Comparison of ENCODE assay signal across 9 cellular contexts in the genomic region with DNA sequence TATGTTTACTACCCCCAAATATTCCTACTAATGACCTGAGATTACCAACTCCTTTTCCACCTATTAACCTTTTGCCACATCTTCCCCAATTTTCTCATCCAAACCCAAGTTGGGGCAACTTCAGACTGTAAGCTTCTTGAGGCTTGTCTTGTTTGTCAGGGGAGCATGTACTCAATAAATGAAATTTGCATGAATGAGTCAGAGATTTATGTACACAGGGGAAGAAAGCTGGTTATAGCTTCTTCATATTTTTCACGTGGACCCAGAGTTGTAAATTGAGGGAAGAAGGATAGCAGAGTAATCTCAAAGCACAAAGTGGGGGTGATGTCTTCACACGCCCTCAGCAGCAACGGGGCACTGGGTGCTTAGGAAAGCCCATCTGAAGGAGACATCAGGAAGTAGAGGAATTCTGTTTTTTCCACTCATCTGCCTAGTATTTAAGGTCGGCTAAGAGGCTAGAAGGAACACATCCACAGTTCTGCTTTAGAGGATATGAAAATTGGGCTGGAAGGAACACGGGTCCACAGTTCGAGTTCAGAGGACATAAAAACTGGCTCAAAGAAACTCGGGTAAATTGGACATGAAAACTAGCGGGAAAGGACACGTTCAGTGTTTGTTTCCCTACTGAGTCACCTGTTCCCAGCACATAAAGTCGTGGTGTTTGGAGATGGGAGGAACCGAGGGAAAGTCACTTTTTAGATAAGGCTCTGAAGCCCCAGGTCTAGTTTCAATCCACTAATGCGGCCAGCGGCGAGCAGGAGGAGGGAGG. TPM values are rescaled to one million over a fixed set of nuclear protein-coding genes. Genes with fewer than 3 reads are reported as not detected.
DNase-seq lines count a peak whose midpoint lies in the region; FAIRE-seq lines count a peak whose summit lies in the region.
"Had no signal": no experiment of that assay in that cellular context is flagged by ENCODE, and none has a peak within 500 bp of the region (broad histone marks: within the 10 kb centered on the region; RNA-seq: fewer than 3 reads in every experiment).

No MANE protein-coding gene starts in this region.

- WGBS in small intestine, 3 donors, result 10 to 14% (median 13%) methylated on average over 12 to 14 of the region's 14 CpGs

- H3K4me3 Mint-ChIP-seq in T-helper 1 cell treated with Interleukin-12 subunit alpha and Interleukin-12 subunit beta and Interleukin-4 antibody, amounts not matched to agents 30 μg/mL and 1 μg/mL, for 36 hours, result peak overlapping the region; percentile 84

- peaks cover 16% of the 10 kb centered on the region for H3K4me1 Mint-ChIP-seq in T-helper 1 cell treated with Interleukin-12 subunit alpha and Interleukin-12 subunit beta and Interleukin-4 antibody, amounts not matched to agents 30 μg/mL and 1 μg/mL, for 36 hours (ENCODE audit: low read depth)

- FAIRE-seq in small intestine (lab: Jason Lieb, UNC), result no peak

- peaks cover 3% of the 10 kb centered on the region for H3K36me3 Mint-ChIP-seq in T-helper 1 cell treated with Interleukin-12 subunit alpha and Interleukin-12 subunit beta and Interleukin-4 antibody, amounts not matched to agents 30 μg/mL and 1 μg/mL, for 36 hours (ENCODE audit: low read depth)

- H3K9me3 Mint-ChIP-seq in T-helper 1 cell treated with Interleukin-12 subunit alpha and Interleukin-12 subunit beta and Interleukin-4 antibody, amounts not matched to agents 30 μg/mL and 1 μg/mL, for 36 hours, result no peaks in the 10 kb centered on the region

- H3K36me3 ChIP-seq in SJSA1 (no peaks in the 10 kb centered on the region), small intestine (ENCODE audit: control insufficient read depth in 2 of 2, insufficient read depth in 2 of 2, low read length in 2 of 2) (no peaks in the 10 kb centered on the region)

- H3K4me1 ChIP-seq in SJSA1 (replicated peaks), result peaks cover 4% of the 10 kb centered on the region; the same call in 1 of the 2 replicates
- H3K4me1 ChIP-seq in small intestine (ENCODE audit: control insufficient read depth in 2 of 2, insufficient read depth in 1 of 2, low read depth in 1 of 2, low read length in 1 of 2), result peaks cover 0 to 4% of the 10 kb centered on the region in 2 donors

- H3K27ac ChIP-seq in SJSA1 (no peak overlapping the region), small intestine (ENCODE audit: low read depth in 1 of 2, low read length in 1 of 2) (peak overlapping the region in 1 of 2 donors; percentile 38)

- peak overlapping the region; percentile 54 for H3K27ac Mint-ChIP-seq in T-helper 1 cell treated with Interleukin-12 subunit alpha and Interleukin-12 subunit beta and Interleukin-4 antibody, amounts not matched to agents 30 μg/mL and 1 μg/mL, for 36 hours

- H3K9me3 ChIP-seq in SJSA1 (replicated peaks) (no peaks in the 10 kb centered on the region), small intestine (ENCODE audit: control insufficient read depth, low read depth) (no peaks in the 10 kb centered on the region)

- H3K27me3 Mint-ChIP-seq in T-helper 1 cell treated with Interleukin-12 subunit alpha and Interleukin-12 subunit beta and Interleukin-4 antibody, amounts not matched to agents 30 μg/mL and 1 μg/mL, for 36 hours (ENCODE audit: low read depth), result no peaks in the 10 kb centered on the region

- DNase-seq in T-helper 1 cell, result no peak
- no peak for DNase-seq in SJSA1 (ENCODE audit: low read depth in 1 of 2, low spot score in 2 of 2)
- peak; percentile 7 for DNase-seq in fibroblast of peridontal ligament (ENCODE audit: extremely low read depth)
- peak; percentile 3 for DNase-seq in small intestine
- no peak for DNase-seq in SKM-1 (lab: John Stamatoyannopoulos, UW; ENCODE audit: unreplicated experiment)
- DNase-seq in stimulated activated naive CD4-positive, alpha-beta T cell treated with Interleukin-2 at 50 U/mL for 16 hours (lab: John Stamatoyannopoulos, UW), result no peak
- no peak for DNase-seq in stimulated activated CD4-positive, alpha-beta T cell treated with anti-CD3 and anti-CD28 coated beads, Interleukin-2, amount 100 ng/mL, for 24 hours
- DNase-seq: NCI-H1436 had no signal

- no peaks in the 10 kb centered on the region for H3K27me3 ChIP-seq in SJSA1 (replicated peaks)
- no peaks in the 10 kb centered on the region for H3K27me3 ChIP-seq in small intestine (ENCODE audit: control insufficient read depth in 2 of 2, insufficient read depth in 2 of 2, low read length in 2 of 2)

- peak overlapping the region; percentile 46 for H3K4me3 ChIP-seq in SJSA1
- H3K4me3 ChIP-seq in small intestine (ENCODE audit: low read depth in 1 of 2, low read length in 2 of 2), result peak overlapping the region in 1 of 2 donors; percentile 5

RNA-seq across cellular contexts. Expression of gene CA5B, which starts 0.7 kb away (rescaled TPM):
- total RNA-seq in SJSA1 (2014; rRNA removed; shearing (Covaris generic)), result 4.6 and 7.4 TPM in 2 replicates
- polyA plus RNA-seq in small intestine, result 1 to 10 TPM in 1 of 3 donors, under 1 TPM in 2; 0.22 to 2.1 (median 0.54) TPM

RNA-seq across cellular contexts. Expression of gene ZRSR2, which starts 52.9 kb away (rescaled TPM):
- total RNA-seq in SJSA1 (2014; rRNA removed; shearing (Covaris generic)), result 3.7 and 4.2 TPM in 2 replicates
- polyA plus RNA-seq in small intestine, result 10 to 100 TPM in 2 of 3 donors, 1 to 10 TPM in 1; 9.4 to 21.6 (median 14.1) TPM

Comparison
In these comparisons a context has a peak if more than half of its experiments do, and no peak if none do; other contexts are left out.
1. DNase-seq: peak in fibroblast of peridontal ligament (single experiment) and small intestine (single experiment); none in T-helper 1 cell (0 of 5), SJSA1 (0 of 2), SKM-1 (single experiment), stimulated activated naive CD4-positive, alpha-beta T cell treated with Interleukin-2 at 50 U/mL for 16 hours (single experiment) and stimulated activated CD4-positive, alpha-beta T cell treated with anti-CD3 and anti-CD28 coated beads, Interleukin-2, amount 100 ng/mL, for 24 hours (0 of 2).